Comparison of ENCODE assay signal across 9 cellular contexts in genomic region chr1:54200519-54200997, GRCh38. TPM values are rescaled to one million over a fixed set of nuclear protein-coding genes. Genes with fewer than 3 reads are reported as not detected.
DNase-seq lines count a peak whose midpoint lies in the region; ATAC-seq, FAIRE-seq and TF ChIP-seq lines count a peak whose summit lies in the region.
"Had no signal": no experiment of that assay in that cellular context is flagged by ENCODE, and none has a peak within 500 bp of the region (broad histone marks: within the 10 kb centered on the region; RNA-seq: fewer than 3 reads in every experiment).

No MANE protein-coding gene starts in this region.

- no peaks in the 10 kb centered on the region for H3K27me3 Mint-ChIP-seq in Caco-2 (ENCODE audit: insufficient read depth, unreplicated experiment)

- POLR2A ChIA-PET in Caco-2 (lab: Charles Lee) = interaction anchor here (0.6 to 1.0 kb wide), 3 partner anchors 64 to 206 kb away, joined by 4 to 6 read pairs (median 5); partner anchors contain the start of gene SSBP3

- no peaks in the 10 kb centered on the region for H3K9me3 Mint-ChIP-seq in Caco-2 (ENCODE audit: unreplicated experiment)

- no peak for DNase-seq in Caco-2
- DNase-seq in left ventricle myocardium inferior = no peak
- no peak for DNase-seq in small intestine
- no peak for DNase-seq in SIG-M5 treated with dmso at 0.1 percent for 504 hours (lab: John Stamatoyannopoulos, UW; ENCODE audit: unreplicated experiment)
- DNase-seq in H4 (ENCODE audit: low spot score) = no peak

- peak overlapping the region; percentile 78 for H3K4me3 ChIP-seq in Caco-2 (ENCODE audit: low read depth, low read length)
- peak overlapping the region; percentile 97 for H3K4me3 ChIP-seq in WI38 (ENCODE audit: low read depth, low read length)
- peak overlapping the region; percentile 87 for H3K4me3 ChIP-seq in left ventricle myocardium inferior
- H3K4me3 ChIP-seq in small intestine (ENCODE audit: low read depth in 1 of 2, low read length in 2 of 2) = peak overlapping the region; percentile 70 to 90

- peaks cover 8% of the 10 kb centered on the region for H3K4me1 Mint-ChIP-seq in Caco-2 (ENCODE audit: low read depth, unreplicated experiment)

- FAIRE-seq in small intestine (lab: Jason Lieb, UNC) = no peak

- peaks cover 11% of the 10 kb centered on the region for H3K36me3 Mint-ChIP-seq in Caco-2 (ENCODE audit: insufficient read depth, unreplicated experiment)

- no peaks in the 10 kb centered on the region for H3K27me3 ChIP-seq in Caco-2 (replicated peaks; ENCODE audit: control insufficient read depth, insufficient read depth, low read length)
- H3K27me3 ChIP-seq in left ventricle myocardium inferior (ENCODE audit: low read depth) = no peaks in the 10 kb centered on the region
- no peaks in the 10 kb centered on the region for H3K27me3 ChIP-seq in small intestine (ENCODE audit: control insufficient read depth in 2 of 2, insufficient read depth in 2 of 2, low read length in 2 of 2)

- CTCF ChIA-PET in Caco-2 (lab: Charles Lee) = interaction anchor here (1.1 to 1.4 kb wide), 2 partner anchors 79 to 289 kb away, joined by 3 to 8 read pairs; no protein-coding TSS in a partner anchor

- H3K4me1 ChIP-seq in Caco-2 = 0 out of 2 replicates have a peak, but pooled peaks cover 3% of the 10 kb centered on the region
- peaks cover 31% of the 10 kb centered on the region for H3K4me1 ChIP-seq in left ventricle myocardium inferior
- peaks cover 0 to 4% of the 10 kb centered on the region in 2 donors for H3K4me1 ChIP-seq in small intestine (ENCODE audit: control insufficient read depth in 2 of 2, insufficient read depth in 1 of 2, low read depth in 1 of 2, low read length in 1 of 2)

- peak overlapping the region; percentile 90 for H3K4me3 Mint-ChIP-seq in Caco-2 (ENCODE audit: unreplicated experiment)

- 0 to 1% (median 0%) methylated on average over 14 to 15 of the region's 15 CpGs for WGBS in small intestine, 3 donors

- H3K9me3 ChIP-seq in Caco-2 (no peaks in the 10 kb centered on the region), left ventricle myocardium inferior (replicated peaks) (no peaks in the 10 kb centered on the region), small intestine (ENCODE audit: control insufficient read depth, low read depth) (no peaks in the 10 kb centered on the region)

- intact Hi-C loops in Caco-2 (cut with micrococcal nuclease; ENCODE audit: unreplicated experiment) = no loop called here
- intact Hi-C loops in left ventricle myocardium inferior (cut with micrococcal nuclease) = no loop called here

- H3K36me3 ChIP-seq in Caco-2 (ENCODE audit: control insufficient read depth, insufficient read depth, low read length) = no peaks in the 10 kb centered on the region
- H3K36me3 ChIP-seq in left ventricle myocardium inferior = peaks cover 36% of the 10 kb centered on the region
- peaks cover 0 to 4% of the 10 kb centered on the region in 2 donors for H3K36me3 ChIP-seq in small intestine (ENCODE audit: control insufficient read depth in 2 of 2, insufficient read depth in 2 of 2, low read length in 2 of 2)

- no peak for TF ChIP-seq CTCF in Caco-2 (IDR thresholded peaks at IDR 0.05; ENCODE audit: insufficient read depth in 1 of 2, low read depth in 1 of 2, low read length in 1 of 2, severe bottlenecking in 1 of 2, unreplicated experiment in 1 of 2)
- no peak for TF ChIP-seq CTCF in WI38 (IDR thresholded peaks at IDR 0.05; ENCODE audit: low read depth, low read length)
- no peak for TF ChIP-seq CTCF in left ventricle myocardium inferior (IDR thresholded peaks at IDR 0.05; ENCODE audit: borderline replicate concordance)

- H3K27ac Mint-ChIP-seq in Caco-2 (ENCODE audit: unreplicated experiment) = peak overlapping the region; percentile 80

- ATAC-seq in HG02571 (IDR thresholded peaks at IDR 0.05; ENCODE audit: unreplicated experiment) (peak; percentile 11), GM21447 (IDR thresholded peaks at IDR 0.05; ENCODE audit: unreplicated experiment) (no peak)

- peak overlapping the region; percentile 80 for H3K27ac ChIP-seq in left ventricle myocardium inferior (replicated peaks)
- H3K27ac ChIP-seq in small intestine (ENCODE audit: low read depth in 1 of 2, low read length in 1 of 2) = peak overlapping the region in 1 of 2 donors; percentile 72

- TSS peak; percentile 71 for BruUV-seq in Caco-2 (replicated peaks; lab: Mats Ljungman, UMichigan)

RNA-seq across cellular contexts. Expression of gene MRPL37, which starts 0.6 kb away (rescaled TPM):
- total RNA-seq in Caco-2 (2022) (95.4 and 95.6 TPM in 2 replicates), left ventricle myocardium inferior (78.3 TPM)
- 10 to 100 TPM; 47.6 to 92.9 (median 62.4) TPM for polyA plus RNA-seq in small intestine
- 156 and 204 TPM in 2 replicates for total RNA-seq in H4 (2014; rRNA removed; shearing (Covaris generic))

RNA-seq across cellular contexts. Expression of gene CYB5RL, which starts 0.7 kb away (rescaled TPM):
- 10.0 and 10.8 TPM in 2 replicates for total RNA-seq in Caco-2 (2022)
- total RNA-seq in left ventricle myocardium inferior = 6.1 TPM
- polyA plus RNA-seq in small intestine = 1 to 10 TPM in 2 of 3 donors, under 1 TPM in 1; 0.89 to 3.7 (median 1.4) TPM
- 5.5 and 6.7 TPM in 2 replicates for total RNA-seq in H4 (2014; rRNA removed; shearing (Covaris generic))

RNA-seq across cellular contexts. Expression of gene CDCP2, which starts 47.8 kb away (rescaled TPM):
- total RNA-seq in Caco-2 (2022) = not detected in 2 replicates
- total RNA-seq in left ventricle myocardium inferior = not detected
- under 1 TPM in 1 of 3 donors, not detected in 2; 0.07 TPM for polyA plus RNA-seq in small intestine
- not detected in 2 replicates for total RNA-seq in H4 (2014; rRNA removed; shearing (Covaris generic))
- total RNA-seq: T-helper 1 cell treated with Interleukin-12 subunit alpha and Interleukin-12 subunit beta and Interleukin-4 antibody, amounts not matched to agents 30 ng/mL and 1 ng/mL, for 36 hours had no signal
